In the genomic region with DNA sequence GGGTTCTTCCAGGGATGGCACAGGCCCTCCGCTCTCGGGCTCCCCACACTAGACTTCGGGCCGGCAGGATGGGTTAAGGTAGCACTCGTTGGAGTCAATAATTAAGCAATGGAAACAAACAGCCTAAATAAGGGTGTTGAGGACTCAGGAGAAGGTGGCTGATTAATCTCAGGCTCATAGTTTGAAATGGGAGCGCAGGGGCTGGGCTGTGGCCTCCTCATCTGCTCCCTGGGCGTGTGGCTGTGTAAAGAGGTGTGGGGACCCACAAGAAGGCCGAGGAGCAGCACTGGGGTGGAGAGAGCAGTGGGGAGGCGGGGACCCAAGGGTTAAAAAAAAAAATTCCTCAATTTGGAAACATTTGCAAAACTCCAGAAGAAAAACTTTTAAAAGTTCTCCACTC, we compare ENCODE assay signal across 9 cellular contexts. TPM values are rescaled to one million over a fixed set of nuclear protein-coding genes. Genes with fewer than 3 reads are reported as not detected.
DNase-seq lines count a peak whose midpoint lies in the region; ATAC-seq and TF ChIP-seq lines count a peak whose summit lies in the region.
"Had no signal": no experiment of that assay in that cellular context is flagged by ENCODE, and none has a peak within 500 bp of the region (broad histone marks: within the 10 kb centered on the region; RNA-seq: fewer than 3 reads in every experiment).

No MANE protein-coding gene starts in this region.

- H3K4me2 ChIP-seq in mammary epithelial cell (ENCODE audit: insufficient read depth, low read depth, low read length): peak overlapping the region; percentile 96
- peak overlapping the region; percentile 50 for H3K4me2 ChIP-seq in mesendoderm (ENCODE audit: low read length)

- no peak overlapping the region for H3K27ac Mint-ChIP-seq in activated naive CD4-positive, alpha-beta T cell treated with anti-CD3 and anti-CD28 coated beads for 36 hours

- dilution Hi-C loops in mammary epithelial cell (cut with HindIII; ENCODE audit: low sequenced_read_pairs): loop anchor here (5.0 kb wide), 1 partner anchor 64 kb away; no protein-coding TSS in a partner anchor

- H3K9ac ChIP-seq in mammary epithelial cell (ENCODE audit: insufficient read depth, low read length) (peak overlapping the region; percentile 84), mesendoderm (ENCODE audit: low read length) (peak overlapping the region; percentile 71)

- peaks cover 10% of the 10 kb centered on the region for H3K4me1 Mint-ChIP-seq in activated naive CD4-positive, alpha-beta T cell treated with anti-CD3 and anti-CD28 coated beads for 36 hours (ENCODE audit: low read depth)

- no peak overlapping the region for H4K8ac ChIP-seq in mesendoderm (ENCODE audit: low read depth, low read length)

- no peaks in the 10 kb centered on the region for H3K27me3 ChIP-seq in mammary epithelial cell (ENCODE audit: insufficient read depth, low read length)
- no peaks in the 10 kb centered on the region for H3K27me3 ChIP-seq in mesendoderm (ENCODE audit: insufficient read depth, low read length, poor library complexity)
- no peaks in the 10 kb centered on the region for H3K27me3 ChIP-seq in thoracic aorta (replicated peaks; ENCODE audit: insufficient read depth)
- H3K27me3 ChIP-seq in adrenal gland: no peaks in the 10 kb centered on the region

- peaks cover 43% of the 10 kb centered on the region for H3K27me3 Mint-ChIP-seq in activated naive CD4-positive, alpha-beta T cell treated with anti-CD3 and anti-CD28 coated beads for 36 hours (ENCODE audit: low read depth)

- peak overlapping the region; percentile 72 for H3K4me3 Mint-ChIP-seq in activated naive CD4-positive, alpha-beta T cell treated with anti-CD3 and anti-CD28 coated beads for 36 hours

- no peak overlapping the region for H3K23ac ChIP-seq in mesendoderm (ENCODE audit: low read length)

- TF ChIP-seq POLR2A in adrenal gland (IDR thresholded peaks at IDR 0.05): no peak

- H3K79me1 ChIP-seq in mesendoderm (ENCODE audit: low read length): peaks cover 8% of the 10 kb centered on the region

- H3K9me3 ChIP-seq in mammary epithelial cell (replicated peaks; ENCODE audit: insufficient read depth, low read length): no peaks in the 10 kb centered on the region
- H3K9me3 ChIP-seq in thoracic aorta: no peaks in the 10 kb centered on the region
- H3K9me3 ChIP-seq in adrenal gland (replicated peaks in 1 of 3): no peaks in the 10 kb centered on the region

- TF ChIP-seq CTCF in mammary epithelial cell (conservative IDR thresholded peaks at IDR 0.05 in 1 of 2, IDR thresholded peaks at IDR 0.05 in 1 of 2; ENCODE audit: extremely low read depth in 1 of 2, insufficient read depth in 1 of 2, low read depth in 1 of 2, low read length in 2 of 2) (no peak), thoracic aorta (IDR thresholded peaks at IDR 0.05) (no peak), adrenal gland (IDR thresholded peaks at IDR 0.05) (no peak)

- ATAC-seq in thoracic aorta (ENCODE audit: insufficient number of reproducible peaks, low FRiP score, low read depth): no peak
- no peak for ATAC-seq in GM21447 (IDR thresholded peaks at IDR 0.05; ENCODE audit: unreplicated experiment)

- H2BK15ac ChIP-seq in mesendoderm (replicated peaks; ENCODE audit: low read depth): no peak overlapping the region

- no peaks in the 10 kb centered on the region for H3K36me3 Mint-ChIP-seq in activated naive CD4-positive, alpha-beta T cell treated with anti-CD3 and anti-CD28 coated beads for 36 hours (ENCODE audit: low read depth)

- H3K36me3 ChIP-seq in mammary epithelial cell (ENCODE audit: insufficient read depth, low read length): peaks cover 17% of the 10 kb centered on the region
- no peaks in the 10 kb centered on the region for H3K36me3 ChIP-seq in mesendoderm (ENCODE audit: control insufficient read depth, insufficient read depth, low read length)
- peaks cover 15% of the 10 kb centered on the region for H3K36me3 ChIP-seq in thoracic aorta
- peaks cover 0 to 7% of the 10 kb centered on the region in 2 donors for H3K36me3 ChIP-seq in adrenal gland (replicated peaks in 1 of 2)

- no peak overlapping the region for H2AK5ac ChIP-seq in mesendoderm (ENCODE audit: low read length)

- H2AFZ ChIP-seq in mammary epithelial cell (ENCODE audit: low read depth, low read length): peak overlapping the region; percentile 78

- CTCF ChIA-PET in activated naive CD4-positive, alpha-beta T cell treated with anti-CD3 and anti-CD28 coated beads for 36 hours (lab: Charles Lee): interaction anchor here (1.0 kb wide), 1 partner anchor 21 kb away, joined by 3 read pairs; no protein-coding TSS in a partner anchor
- CTCF ChIA-PET in mammary epithelial cell (lab: Charles Lee; ENCODE audit: low non-redundant PET): interaction anchor here (1.0 kb wide), 1 partner anchor 19 kb away, joined by 3 read pairs; no protein-coding TSS in a partner anchor

- H3K79me2 ChIP-seq in mammary epithelial cell (ENCODE audit: insufficient read depth, low read length) (peaks cover 64% of the 10 kb centered on the region), mesendoderm (ENCODE audit: control insufficient read depth, insufficient read depth, low read length) (peaks cover 11% of the 10 kb centered on the region)

- H2BK5ac ChIP-seq in mesendoderm (ENCODE audit: low read length): no peak overlapping the region

- H3K4ac ChIP-seq in mesendoderm (ENCODE audit: low read depth, low read length): no peak overlapping the region

- H3K9me3 Mint-ChIP-seq in activated naive CD4-positive, alpha-beta T cell treated with anti-CD3 and anti-CD28 coated beads for 36 hours: peaks cover under 1% of the 10 kb centered on the region

- intact Hi-C loops in activated naive CD4-positive, alpha-beta T cell treated with anti-CD3 and anti-CD28 coated beads for 36 hours (cut with micrococcal nuclease): no loop called here
- intact Hi-C loops in mammary epithelial cell (cut with micrococcal nuclease) (loop anchor here (1.0 kb wide), 1 partner anchor 35 kb away; no protein-coding TSS in a partner anchor), adrenal gland (cut with DNase I) (no loop called here)

- WGBS in mammary epithelial cell (ENCODE audit: low coverage, missing lambda C conversion rate): 88% methylated on average over 8 of the region's 9 CpGs
- WGBS in mesendoderm (ENCODE audit: extremely low coverage, insufficient coverage, low lambda C conversion rate): no CpG with 5 or more reads among the region's 9 CpGs
- 66 to 77% (median 74%) methylated on average over 9 of the region's 9 CpGs for WGBS in adrenal gland, 4 donors

- H3K18ac ChIP-seq in mesendoderm (ENCODE audit: low read length): no peak overlapping the region

- BruUV-seq in mammary epithelial cell (replicated peaks; lab: Mats Ljungman, UMichigan): TSS peak; percentile 45

- DNase-seq in activated naive CD4-positive, alpha-beta T cell treated with anti-CD3 and anti-CD28 coated beads for 36 hours: no peak
- no peak for DNase-seq in activated naive CD4-positive, alpha-beta T cell (lab: John Stamatoyannopoulos, UW)
- DNase-seq in mammary epithelial cell: no peak
- no peak for DNase-seq in mesendoderm
- no peak for DNase-seq in thoracic aorta (ENCODE audit: low spot score)
- no peak for DNase-seq in adrenal gland
- DNase-seq in D341Med (ENCODE audit: low spot score): no peak

- H3K4me1 ChIP-seq in mammary epithelial cell (ENCODE audit: insufficient read depth, low read length): peaks cover 30% of the 10 kb centered on the region
- peaks cover 7% of the 10 kb centered on the region for H3K4me1 ChIP-seq in mesendoderm (ENCODE audit: control insufficient read depth, low read depth, low read length)
- peaks cover 21 to 32% of the 10 kb centered on the region in 2 donors for H3K4me1 ChIP-seq in thoracic aorta (ENCODE audit: control insufficient read depth in 1 of 2, low read depth in 2 of 2)
- H3K4me1 ChIP-seq in adrenal gland (replicated peaks in 1 of 2): peaks cover 0 to 7% of the 10 kb centered on the region in 2 donors

- H4K5ac ChIP-seq in mesendoderm (ENCODE audit: low read length): no peak overlapping the region

- no peaks in the 10 kb centered on the region for H4K20me1 ChIP-seq in mammary epithelial cell (ENCODE audit: insufficient read depth, low read length)

- H3K27ac ChIP-seq in mammary epithelial cell (ENCODE audit: insufficient read depth, low read depth, low read length) (peak overlapping the region; percentile 85), mesendoderm (ENCODE audit: low read depth, low read length) (no peak overlapping the region), thoracic aorta (peak overlapping the region; percentile 99), adrenal gland (no peak overlapping the region)
- H3K27ac ChIP-seq: HL-60 had no signal

- no peak overlapping the region for H2BK120ac ChIP-seq in mesendoderm (ENCODE audit: low read depth, low read length)

- H3K4me3 ChIP-seq in mammary epithelial cell (replicated peaks in 1 of 3; ENCODE audit: insufficient read depth in 1 of 3, low read depth in 2 of 3, low read length in 3 of 3) (peak overlapping the region; percentile 54 to 87 (median 71)), mesendoderm (ENCODE audit: low read length) (no peak overlapping the region), thoracic aorta (peak overlapping the region; percentile 96), adrenal gland (peak overlapping the region in 1 of 4 donors; percentile 80)

- in situ Hi-C loops in mammary epithelial cell (cut with MboI; ENCODE audit: low sequenced_read_pairs in 2 of 2): no loop called here

- H3K56ac ChIP-seq in mesendoderm (ENCODE audit: low read length): peak overlapping the region; percentile 6

RNA-seq across cellular contexts. Expression of a gene that starts 1.3 kb away (rescaled TPM):
- 1 to 10 TPM; 2.6 to 2.7 TPM for total RNA-seq in activated naive CD4-positive, alpha-beta T cell treated with anti-CD3 and anti-CD28 coated beads for 36 hours
- total RNA-seq in mammary epithelial cell (1,000 to 10,000 TPM in 1 of 2 donors, 100 to 1,000 TPM in 1; 522 to 1,295 TPM), thoracic aorta (100 to 1,000 TPM; 357 to 454 TPM), adrenal gland (10 to 100 TPM; 15.7 to 90.8 (median 39.5) TPM)
- polyA plus RNA-seq in mammary epithelial cell (1,680 TPM), adrenal gland (10 to 100 TPM; 26.6 to 82.9 (median 46.5) TPM)
- 684 TPM for polyA minus RNA-seq in mammary epithelial cell
- polyA plus RNA-seq in mesendoderm (2013, experiment 1 of 2): 142 TPM
- polyA plus RNA-seq in mesendoderm (2013, experiment 2 of 2): 147 TPM

RNA-seq across cellular contexts. Expression of a gene that starts 52.6 kb away (rescaled TPM):
- total RNA-seq in activated naive CD4-positive, alpha-beta T cell treated with anti-CD3 and anti-CD28 coated beads for 36 hours: not detected
- 1 to 10 TPM in 1 of 2 donors, under 1 TPM in 1; 0.94 to 1.3 TPM for total RNA-seq in mammary epithelial cell
- polyA plus RNA-seq in mammary epithelial cell: 4.9 TPM
- 15.5 TPM for polyA minus RNA-seq in mammary epithelial cell
- 0.46 TPM for polyA plus RNA-seq in mesendoderm (2013, experiment 1 of 2)
- 0.42 TPM for polyA plus RNA-seq in mesendoderm (2013, experiment 2 of 2)
- not detected for total RNA-seq in thoracic aorta
- total RNA-seq in adrenal gland: 1 to 10 TPM in 3 of 8 donors, under 1 TPM in 3, not detected in 2; 0.23 to 1.2 (median 0.98) TPM
- polyA plus RNA-seq in adrenal gland: 10 to 100 TPM in 1 of 3 donors, under 1 TPM in 2; 0.33 to 18.5 (median 0.80) TPM

Comparison
In these comparisons a context has a peak if more than half of its experiments do, and no peak if none do; other contexts are left out.
1. H3K27ac ChIP-seq: peak in mammary epithelial cell (single experiment) and thoracic aorta (2 of 2); none in mesendoderm (single experiment) and adrenal gland (0 of 5).
2. RNA of a gene that starts 1.3 kb away (total RNA-seq): 522 to 1,295 TPM in mammary epithelial cell, 357 to 454 TPM in thoracic aorta and 15.7 to 90.8 TPM in adrenal gland; 2.6 to 2.7 TPM in activated naive CD4-positive, alpha-beta T cell treated with anti-CD3 and anti-CD28 coated beads for 36 hours; every median in the first group is over 4 times any median in the second.